In genomic region chr12:5203274-5203673, GRCh38 we compare ENCODE assay signal across 33 cellular contexts.
"Had no signal": no experiment of that assay in that cellular context is flagged by ENCODE, and none has a peak within 500 bp of the region (broad histone marks: within the 10 kb centered on the region; RNA-seq: fewer than 3 reads in every experiment).

No MANE protein-coding gene starts in this region.

- H3K4me1 ChIP-seq: ascending aorta, breast epithelium had no signal

- DNase-seq: activated CD4-positive, alpha-beta T cell treated with anti-CD3 and anti-CD28 coated beads for 36 hours; activated CD4-positive, alpha-beta T cell treated with anti-CD3 and anti-CD28 coated beads, Interleukin-2, amount 10 ng/mL, durations not matched to agents 7 days and 5 days; activated CD4-positive, alpha-beta T cell treated with anti-CD3 and anti-CD28 coated beads, Interleukin-2, amount 50 U/mL, for 48 hours; activated CD8-positive, alpha-beta T cell treated with anti-CD3 and anti-CD28 coated beads, Interleukin-2, amount 10 ng/mL, durations not matched to agents 7 days and 5 days; activated gamma-delta T cell; activated naive CD4-positive, alpha-beta T cell treated with Interleukin-2 at 50 U/mL for 16 hours; activated naive CD8-positive, alpha-beta T cell treated with anti-CD3 and anti-CD28 coated beads, Interleukin-2, amount 10 ng/mL, durations not matched to agents 7 days and 5 days; activated T-cell treated with anti-CD3 and anti-CD28 coated beads, Interleukin-2, amount 50 U/mL, for 24 hours; amygdala; Kasumi-1; KG1; MG63; MV-4-11; NCI-H1092; NCI-H1436 treated with DMSO at 0.1 percent for 48 hours; NCI-H1694 treated with DMSO at 0.1 percent for 48 hours; NCI-H2029; NCI-H345; NCI-H526; NCI-H748 treated with DMSO at 0.1 percent for 48 hours; NK-92 treated with Interleukin-12 subunit alpha and Interleukin-12 subunit beta, amount 100 ng/mL, for 24 hours; PC-9; Right ventricle myocardium superior; SJCRH30; T1000 had no signal

- H3K4me3 ChIP-seq: ascending aorta, breast epithelium, MG63, PC-9, SJCRH30, SK-N-MC had no signal

- H2AFZ ChIP-seq: PC-9 had no signal

- H3K27ac Mint-ChIP-seq: activated CD4-positive, alpha-beta T cell treated with anti-CD3 and anti-CD28 coated beads for 36 hours; activated CD4-positive, alpha-beta T cell treated with anti-CD3 and anti-CD28 coated beads, Interleukin-2, amount 10 ng/mL, durations not matched to agents 7 days and 5 days; activated CD8-positive, alpha-beta T cell treated with anti-CD3 and anti-CD28 coated beads, Interleukin-2, amount 10 ng/mL, durations not matched to agents 7 days and 5 days; activated naive CD4-positive, alpha-beta T cell treated with anti-CD3 and anti-CD28 coated beads, Interleukin-2, amount 50 U/mL, for 24 hours; activated naive CD8-positive, alpha-beta T cell treated with anti-CD3 and anti-CD28 coated beads, Interleukin-2, amount 10 ng/mL, durations not matched to agents 7 days and 5 days; activated T-cell treated with anti-CD3 and anti-CD28 coated beads, Interleukin-2, amount 50 U/mL, for 24 hours; activated T-helper 2 cell treated with anti-CD3 and anti-CD28 coated beads, Interferon-gamma antibody, Interleukin-2, Interleukin-4, amounts not matched to agents 10 μg/mL and 5 μg/mL and 100 μg/mL, durations not matched to agents 14 hours and 24 hours and 36 hours; WTC11 had no signal

- FAIRE-seq: RCC 7860 had no signal

- H3K9me3 Mint-ChIP-seq: activated CD4-positive, alpha-beta T cell treated with anti-CD3 and anti-CD28 coated beads, Interleukin-2, amount 10 ng/mL, durations not matched to agents 7 days and 5 days; activated naive CD4-positive, alpha-beta T cell treated with anti-CD3 and anti-CD28 coated beads, Interleukin-2, amount 50 U/mL, for 24 hours; activated naive CD8-positive, alpha-beta T cell treated with anti-CD3 and anti-CD28 coated beads, Interleukin-2, amount 10 ng/mL, durations not matched to agents 7 days and 5 days; activated T-cell treated with anti-CD3 and anti-CD28 coated beads, Interleukin-2, amount 50 U/mL, for 24 hours; activated T-helper 2 cell treated with anti-CD3 and anti-CD28 coated beads, Interferon-gamma antibody, Interleukin-2, Interleukin-4, amounts not matched to agents 10 μg/mL and 5 μg/mL and 100 μg/mL, durations not matched to agents 14 hours and 24 hours and 36 hours had no signal

- H3K4me2 ChIP-seq: PC-9 had no signal

- H3K4me1 Mint-ChIP-seq: activated CD4-positive, alpha-beta T cell treated with anti-CD3 and anti-CD28 coated beads for 36 hours; activated CD4-positive, alpha-beta T cell treated with anti-CD3 and anti-CD28 coated beads, Interleukin-2, amount 10 ng/mL, durations not matched to agents 7 days and 5 days; activated naive CD4-positive, alpha-beta T cell treated with anti-CD3 and anti-CD28 coated beads, Interleukin-2, amount 50 U/mL, for 24 hours; activated naive CD8-positive, alpha-beta T cell treated with anti-CD3 and anti-CD28 coated beads, Interleukin-2, amount 10 ng/mL, durations not matched to agents 7 days and 5 days had no signal

- ATAC-seq: activated CD4-positive, alpha-beta T cell treated with anti-CD3 and anti-CD28 coated beads for 36 hours; activated CD4-positive, CD25-positive, alpha-beta regulatory T cell treated with anti-CD3 and anti-CD28 coated beads, Interleukin-2, amount 50 U/mL, for 24 hours; activated CD8-positive, alpha-beta T cell treated with anti-CD3 and anti-CD28 coated beads, Interleukin-2, amount 10 ng/mL, durations not matched to agents 7 days and 5 days; WTC11 had no signal

- H3K4me3 Mint-ChIP-seq: activated CD4-positive, alpha-beta T cell treated with anti-CD3 and anti-CD28 coated beads for 36 hours; activated CD4-positive, alpha-beta T cell treated with anti-CD3 and anti-CD28 coated beads, Interleukin-2, amount 10 ng/mL, durations not matched to agents 7 days and 5 days; activated CD8-positive, alpha-beta T cell treated with anti-CD3 and anti-CD28 coated beads, Interleukin-2, amount 10 ng/mL, durations not matched to agents 7 days and 5 days; activated naive CD4-positive, alpha-beta T cell treated with anti-CD3 and anti-CD28 coated beads, Interleukin-2, amount 50 U/mL, for 24 hours; activated naive CD8-positive, alpha-beta T cell treated with anti-CD3 and anti-CD28 coated beads, Interleukin-2, amount 10 ng/mL, durations not matched to agents 7 days and 5 days; activated T-cell treated with anti-CD3 and anti-CD28 coated beads, Interleukin-2, amount 50 U/mL, for 24 hours; WTC11 had no signal

- H3K27me3 ChIP-seq: ascending aorta, MG63, SJCRH30 had no signal

- H3K9me3 ChIP-seq: ascending aorta, breast epithelium, MG63, SJCRH30 had no signal

- H3K27ac ChIP-seq: ascending aorta, breast epithelium, PC-9, SJCRH30, SK-N-MC had no signal

- H3K36me3 ChIP-seq: ascending aorta, breast epithelium, MG63, SJCRH30 had no signal

- H3K36me3 Mint-ChIP-seq: activated naive CD4-positive, alpha-beta T cell treated with anti-CD3 and anti-CD28 coated beads, Interleukin-2, amount 50 U/mL, for 24 hours; activated naive CD8-positive, alpha-beta T cell treated with anti-CD3 and anti-CD28 coated beads, Interleukin-2, amount 10 ng/mL, durations not matched to agents 7 days and 5 days; WTC11 had no signal
